Comparison of ENCODE assay signal across 1 cellular context in genomic region chr2:128321784-128322650, GRCh38.
TF ChIP-seq lines count a peak whose summit lies in the region.

No MANE protein-coding gene starts in this region.

TF ChIP-seq in GM12878, 131 proteins besides CTCF, POLR2A, EP300 and RAD21 (continued from another document and continues in another):
- TF ChIP-seq LARP7 (IDR thresholded peaks at IDR 0.05) (0 out of 2 replicates have a peak, but pooled peaks have one; percentile 73), BCL3 (IDR thresholded peaks at IDR 0.05; ENCODE audit: borderline replicate concordance, insufficient read depth, low read depth, low read length, poor library complexity, severe bottlenecking) (no peak), ZNF24 (IDR thresholded peaks at IDR 0.05) (0 out of 2 replicates have a peak, but pooled peaks have one; percentile 56), ZNF687 (IDR thresholded peaks at IDR 0.05) (0 out of 2 replicates have a peak, but pooled peaks have one; percentile 43), PBX3 (IDR thresholded peaks at IDR 0.05; ENCODE audit: insufficient replicate concordance, low read depth, low read length) (no peak), CEBPZ (IDR thresholded peaks at IDR 0.05; ENCODE audit: low read depth, low read length) (no peak), KDM1A (IDR thresholded peaks at IDR 0.05; ENCODE audit: borderline replicate concordance) (no peak), NFIC (IDR thresholded peaks at IDR 0.05; ENCODE audit: low read depth, low read length) (no peak), ZNF217 (IDR thresholded peaks at IDR 0.05) (peak; percentile 84; the same call in 1 of the 2 replicates), ASH2L (IDR thresholded peaks at IDR 0.05; ENCODE audit: borderline replicate concordance, low read depth) (no peak), PKNOX1 (IDR thresholded peaks at IDR 0.05) (no peak), SREBF2 (IDR thresholded peaks at IDR 0.05; ENCODE audit: low read length) (no peak), SMAD1 (IDR thresholded peaks at IDR 0.05; ENCODE audit: low read depth, partially characterized antibody) (no peak), MXI1 (IDR thresholded peaks at IDR 0.05; ENCODE audit: low read depth, low read length) (no peak), WRNIP1 (IDR thresholded peaks at IDR 0.05; ENCODE audit: borderline replicate concordance, low read depth, low read length) (no peak), RB1 (IDR thresholded peaks at IDR 0.05; ENCODE audit: borderline replicate concordance) (peak; percentile 55; the same call in 1 of the 2 replicates), CREM (IDR thresholded peaks at IDR 0.05; ENCODE audit: low read depth) (no peak; the same call in 1 of the 2 replicates), ATF3 (IDR thresholded peaks at IDR 0.05; ENCODE audit: borderline replicate concordance, extremely low read depth, low read depth, low read length) (no peak), NBN (IDR thresholded peaks at IDR 0.05) (no peak), ZNF207 (IDR thresholded peaks at IDR 0.05; ENCODE audit: borderline replicate concordance) (peak; percentile 72; the same call in 1 of the 2 replicates), NRF1 (conservative IDR thresholded peaks at IDR 0.05; ENCODE audit: low read depth, low read length) (no peak), CBX5 (IDR thresholded peaks at IDR 0.05; ENCODE audit: low read depth) (no peak), ZBTB33 (IDR thresholded peaks at IDR 0.05) (no peak), MLLT1 (IDR thresholded peaks at IDR 0.05) (no peak), NFXL1 (IDR thresholded peaks at IDR 0.05; ENCODE audit: borderline replicate concordance) (no peak), POU2F2 (IDR thresholded peaks at IDR 0.05; ENCODE audit: borderline replicate concordance, low read depth, low read length) (0 out of 3 replicates have a peak, but pooled peaks have one; percentile 13), RFX5 (IDR thresholded peaks at IDR 0.05; ENCODE audit: low read depth, low read length) (no peak), E2F4 (IDR thresholded peaks at IDR 0.05; ENCODE audit: low read depth, low read length) (no peak), SUZ12 (IDR thresholded peaks at IDR 0.05; ENCODE audit: unreplicated experiment) (no peak), SIN3A (IDR thresholded peaks at IDR 0.05; ENCODE audit: low read depth, low read length) (0 out of 2 replicates have a peak, but pooled peaks have one; percentile 49), CBX3 (IDR thresholded peaks at IDR 0.05; ENCODE audit: borderline replicate concordance, low read depth) (no peak), STAT3 (IDR thresholded peaks at IDR 0.05; ENCODE audit: low read depth, low read length) (no peak), SREBF1 (IDR thresholded peaks at IDR 0.05; ENCODE audit: low read length) (no peak), KAT2A (conservative IDR thresholded peaks at IDR 0.05; ENCODE audit: control insufficient read depth, low read depth, low read length) (no peak), ELK1 (IDR thresholded peaks at IDR 0.05; ENCODE audit: low read depth, low read length) (0 out of 2 replicates have a peak, but pooled peaks have one; percentile 35), USF2 (IDR thresholded peaks at IDR 0.05; ENCODE audit: borderline replicate concordance, low read depth, low read length) (no peak), TCF12 (IDR thresholded peaks at IDR 0.05; ENCODE audit: low read depth, low read length) (0 out of 2 replicates have a peak, but pooled peaks have one; percentile 18), RELA (IDR thresholded peaks at IDR 0.05; ENCODE audit: borderline replicate concordance, partially characterized antibody) (peak; percentile 95), ZNF384 (IDR thresholded peaks at IDR 0.05; ENCODE audit: borderline replicate concordance, low read depth, low read length) (peak; percentile 59; the same call in 1 of the 2 replicates), POLR2AphosphoS5 (IDR thresholded peaks at IDR 0.05; ENCODE audit: low read length) (0 out of 2 replicates have a peak, but pooled peaks have one; percentile 48)
